ENCODE assay signal across 12 cellular contexts in the genomic region with DNA sequence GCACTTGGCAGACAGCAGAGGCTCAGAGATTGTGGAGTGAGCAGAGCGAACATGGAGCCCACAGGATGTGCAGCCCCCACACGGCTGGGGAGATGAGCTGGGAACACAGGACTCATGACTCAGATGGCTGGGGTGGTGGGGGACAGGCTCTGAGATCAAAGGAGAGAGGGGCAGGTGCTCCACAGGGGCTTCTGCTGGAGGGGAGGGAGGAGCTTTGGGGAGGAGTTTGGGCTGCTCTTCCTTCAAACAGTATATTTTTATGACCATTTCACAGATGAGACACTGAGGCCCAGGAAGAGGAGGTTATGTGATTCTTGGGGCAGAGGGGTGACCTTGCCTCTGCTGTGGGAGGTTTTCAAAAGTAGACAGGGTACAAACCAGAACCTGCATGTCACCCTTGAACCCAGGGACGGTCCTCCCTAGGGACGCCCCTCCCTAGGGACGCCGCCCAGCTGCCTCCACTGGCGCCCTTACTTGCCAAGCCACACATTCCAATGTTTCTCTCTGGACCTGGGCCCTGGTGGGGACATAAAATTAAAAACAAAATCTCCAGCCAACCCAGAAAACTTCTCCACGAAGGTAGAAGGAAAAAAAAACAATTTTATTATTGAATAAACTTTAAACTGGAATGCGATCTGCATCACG. TPM values are rescaled to one million over a fixed set of nuclear protein-coding genes. Genes with fewer than 3 reads are reported as not detected.
DNase-seq lines count a peak whose midpoint lies in the region; ATAC-seq and TF ChIP-seq lines count a peak whose summit lies in the region.
"Had no signal": no experiment of that assay in that cellular context is flagged by ENCODE, and none has a peak within 500 bp of the region (broad histone marks: within the 10 kb centered on the region; RNA-seq: fewer than 3 reads in every experiment).

No MANE protein-coding gene starts in this region.

- WGBS in urinary bladder = 44% methylated on average over 10 of the region's 10 CpGs

- no peaks in the 10 kb centered on the region for H3K9me3 ChIP-seq in naive thymus-derived CD4-positive, alpha-beta T cell (ENCODE audit: control insufficient read depth in 2 of 3, low read length in 3 of 3)

- peaks cover 0 to 2% (median 0%) of the 10 kb centered on the region in 5 experiments for H3K9me3 Mint-ChIP-seq in brain
- H3K9me3 Mint-ChIP-seq in naive thymus-derived CD4-positive, alpha-beta T cell = no peaks in the 10 kb centered on the region

- no peak overlapping the region for H3K4me3 ChIP-seq in naive thymus-derived CD4-positive, alpha-beta T cell (ENCODE audit: low read length)
- no peak overlapping the region for H3K4me3 ChIP-seq in urinary bladder (ENCODE audit: low read depth, low read length)

- peak overlapping the region; percentile 59 for H3K27ac ChIP-seq in naive thymus-derived CD4-positive, alpha-beta T cell (ENCODE audit: low read depth, low read length)
- H3K27ac ChIP-seq in urinary bladder (ENCODE audit: low read depth) = peak overlapping the region; percentile 31

- no peaks in the 10 kb centered on the region for H3K36me3 ChIP-seq in naive thymus-derived CD4-positive, alpha-beta T cell (ENCODE audit: control insufficient read depth in 2 of 3, insufficient read depth in 3 of 3, low read length in 3 of 3)
- no peaks in the 10 kb centered on the region for H3K36me3 ChIP-seq in urinary bladder (ENCODE audit: insufficient read depth)

- H3K4me1 ChIP-seq in naive thymus-derived CD4-positive, alpha-beta T cell (ENCODE audit: control insufficient read depth in 2 of 2, insufficient read depth in 2 of 2, low read length in 2 of 2) = peaks cover 0 to 34% of the 10 kb centered on the region in 2 donors
- no peaks in the 10 kb centered on the region for H3K4me1 ChIP-seq in urinary bladder (ENCODE audit: insufficient read depth)

- H3K36me3 Mint-ChIP-seq in brain = no peaks in the 10 kb centered on the region
- no peaks in the 10 kb centered on the region for H3K36me3 Mint-ChIP-seq in naive thymus-derived CD4-positive, alpha-beta T cell

- peaks cover 22% of the 10 kb centered on the region for H3K27me3 Mint-ChIP-seq in brain
- peaks cover 0 to 39% (median 0%) of the 10 kb centered on the region in 5 donors for H3K27me3 Mint-ChIP-seq in naive thymus-derived CD4-positive, alpha-beta T cell

- H3K4me1 Mint-ChIP-seq in brain = peaks cover 26% of the 10 kb centered on the region
- peaks cover 23 to 77% (median 28%) of the 10 kb centered on the region in 7 donors for H3K4me1 Mint-ChIP-seq in naive thymus-derived CD4-positive, alpha-beta T cell

- H3K4me3 Mint-ChIP-seq in brain = peak overlapping the region in 2 of 5 experiments; percentile 2 to 54
- H3K4me3 Mint-ChIP-seq in naive thymus-derived CD4-positive, alpha-beta T cell = peak overlapping the region; percentile 40 to 85 (median 69)

- CTCF ChIA-PET in naive thymus-derived CD4-positive, alpha-beta T cell (lab: Charles Lee) = interaction anchor here (0.6 to 0.8 kb wide), 2 partner anchors 20 to 436 kb away, joined by 4 read pairs; a partner anchor contains a TSS

- no peak for ATAC-seq in naive thymus-derived CD4-positive, alpha-beta T cell
- no peak for ATAC-seq in HG03354 (IDR thresholded peaks at IDR 0.05; ENCODE audit: poor library complexity, severe bottlenecking, unreplicated experiment)
- ATAC-seq: left lobe of liver, Panc1 had no signal

- DNase-seq in activated effector memory CD4-positive, alpha-beta T cell treated with anti-CD3 and anti-CD28 coated beads, Interleukin-2, amount 50 U/mL, for 16 hours = peak; percentile 33
- no peak for DNase-seq in activated effector memory CD4-positive, alpha-beta T cell treated with Interleukin-2 at 50 U/mL for 16 hours
- DNase-seq in naive thymus-derived CD4-positive, alpha-beta T cell = no peak
- DNase-seq in AG08396 (ENCODE audit: low spot score) (no peak), NCI-H345 treated with DMSO at 0.1 percent for 48 hours (lab: John Stamatoyannopoulos, UW; ENCODE audit: unreplicated experiment) (no peak)
- DNase-seq: erythroblast, NCI-H1694 treated with DMSO at 0.1 percent for 48 hours had no signal

- peak overlapping the region in 3 of 5 experiments; percentile 60 to 64 (median 64) for H3K27ac Mint-ChIP-seq in brain
- H3K27ac Mint-ChIP-seq in naive thymus-derived CD4-positive, alpha-beta T cell = peak overlapping the region in 6 of 9 donors; percentile 15 to 98 (median 63)

- POLR2A ChIA-PET in naive thymus-derived CD4-positive, alpha-beta T cell (lab: Charles Lee) = interaction anchor here (1.0 to 1.3 kb wide), 4 partner anchors 11 to 73 kb away, joined by 3 to 9 read pairs (median 4); no protein-coding TSS in a partner anchor

- intact Hi-C loops in naive thymus-derived CD4-positive, alpha-beta T cell (cut with micrococcal nuclease) = loop anchor here (1.0 kb wide), 2 partner anchors 8 to 11 kb away; no protein-coding TSS in a partner anchor

- H3K27me3 ChIP-seq in naive thymus-derived CD4-positive, alpha-beta T cell (ENCODE audit: control insufficient read depth in 2 of 2, insufficient read depth in 2 of 2, low read length in 2 of 2) = no peaks in the 10 kb centered on the region

- no peak for TF ChIP-seq CTCF in brain (conservative IDR thresholded peaks at IDR 0.05)

RNA-seq across cellular contexts. Expression of a gene that starts 1.0 kb away (rescaled TPM):
- polyA plus RNA-seq in brain (ENCODE audit: insufficient read depth, low read depth, low replicate concordance) = 0.70 TPM
- total RNA-seq in naive thymus-derived CD4-positive, alpha-beta T cell = 1 to 10 TPM in 1 of 5 experiments, under 1 TPM in 2, not detected in 2; 0.46 to 1.1 (median 0.61) TPM
- under 1 TPM; 0.33 to 0.48 TPM for polyA plus RNA-seq in naive thymus-derived CD4-positive, alpha-beta T cell
- 0.16 TPM for total RNA-seq in urinary bladder
- polyA plus RNA-seq in urinary bladder = 0.67 TPM
- total RNA-seq: left lobe of liver had no signal

RNA-seq across cellular contexts. Expression of a gene that starts 31.1 kb away (rescaled TPM):
- polyA plus RNA-seq in brain (ENCODE audit: insufficient read depth, low read depth, low replicate concordance) (4.1 TPM), urinary bladder (4.2 TPM)
- 1 to 10 TPM in 2 of 5 experiments, not detected in 3; 1.6 to 9.7 TPM for total RNA-seq in naive thymus-derived CD4-positive, alpha-beta T cell
- 1 to 10 TPM in 1 of 2 donors, under 1 TPM in 1; 0.24 to 3.1 TPM for polyA plus RNA-seq in naive thymus-derived CD4-positive, alpha-beta T cell
- total RNA-seq in urinary bladder = 6.8 TPM
